1 cellular context compared by ENCODE assay signal in the genomic region with DNA sequence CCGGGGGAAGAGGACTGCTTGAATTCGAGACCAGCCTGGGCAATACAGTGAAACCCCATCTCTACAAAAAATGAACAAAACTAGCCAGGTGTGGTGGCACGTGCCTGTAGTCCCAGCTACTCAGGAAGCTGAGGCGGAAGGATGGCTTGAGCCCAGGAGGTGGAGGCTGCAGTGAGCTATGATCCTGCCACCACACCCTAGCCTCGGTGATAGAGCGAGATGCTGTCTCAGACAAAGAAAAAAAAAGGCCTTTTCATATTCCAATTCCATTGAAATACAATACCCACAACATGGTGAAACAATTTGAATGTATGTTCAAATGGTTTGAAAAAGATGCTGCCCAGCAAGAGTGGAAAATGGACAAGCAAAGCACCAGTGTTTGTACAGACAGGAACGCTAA.
TF ChIP-seq lines count a peak whose summit lies in the region.

No MANE protein-coding gene starts in this region.

TF ChIP-seq in WTC11, 78 proteins besides CTCF, POLR2A, EP300 and RAD21 (continued from another document):
- TF ChIP-seq, protein P1, sequence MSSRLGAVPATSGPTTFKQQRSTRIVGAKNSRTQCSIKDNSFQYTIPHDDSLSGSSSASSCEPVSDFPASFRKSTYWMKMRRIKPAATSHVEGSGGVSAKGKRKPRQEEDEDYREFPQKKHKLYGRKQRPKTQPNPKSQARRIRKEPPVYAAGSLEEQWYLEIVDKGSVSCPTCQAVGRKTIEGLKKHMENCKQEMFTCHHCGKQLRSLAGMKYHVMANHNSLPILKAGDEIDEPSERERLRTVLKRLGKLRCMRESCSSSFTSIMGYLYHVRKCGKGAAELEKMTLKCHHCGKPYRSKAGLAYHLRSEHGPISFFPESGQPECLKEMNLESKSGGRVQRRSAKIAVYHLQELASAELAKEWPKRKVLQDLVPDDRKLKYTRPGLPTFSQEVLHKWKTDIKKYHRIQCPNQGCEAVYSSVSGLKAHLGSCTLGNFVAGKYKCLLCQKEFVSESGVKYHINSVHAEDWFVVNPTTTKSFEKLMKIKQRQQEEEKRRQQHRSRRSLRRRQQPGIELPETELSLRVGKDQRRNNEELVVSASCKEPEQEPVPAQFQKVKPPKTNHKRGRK (CRISPR knock-in tag; IDR thresholded peaks at IDR 0.05; ENCODE audit: borderline replicate concordance), result no peak
- TF ChIP-seq SP1 (CRISPR knock-in tag; conservative IDR thresholded peaks at IDR 0.05) (no peak), USF1 (CRISPR knock-in tag; IDR thresholded peaks at IDR 0.05) (no peak), PRRX2 (CRISPR knock-in tag; IDR thresholded peaks at IDR 0.05) (no peak), ETV6 (CRISPR knock-in tag; IDR thresholded peaks at IDR 0.05) (no peak)
- TF ChIP-seq, protein P2, sequence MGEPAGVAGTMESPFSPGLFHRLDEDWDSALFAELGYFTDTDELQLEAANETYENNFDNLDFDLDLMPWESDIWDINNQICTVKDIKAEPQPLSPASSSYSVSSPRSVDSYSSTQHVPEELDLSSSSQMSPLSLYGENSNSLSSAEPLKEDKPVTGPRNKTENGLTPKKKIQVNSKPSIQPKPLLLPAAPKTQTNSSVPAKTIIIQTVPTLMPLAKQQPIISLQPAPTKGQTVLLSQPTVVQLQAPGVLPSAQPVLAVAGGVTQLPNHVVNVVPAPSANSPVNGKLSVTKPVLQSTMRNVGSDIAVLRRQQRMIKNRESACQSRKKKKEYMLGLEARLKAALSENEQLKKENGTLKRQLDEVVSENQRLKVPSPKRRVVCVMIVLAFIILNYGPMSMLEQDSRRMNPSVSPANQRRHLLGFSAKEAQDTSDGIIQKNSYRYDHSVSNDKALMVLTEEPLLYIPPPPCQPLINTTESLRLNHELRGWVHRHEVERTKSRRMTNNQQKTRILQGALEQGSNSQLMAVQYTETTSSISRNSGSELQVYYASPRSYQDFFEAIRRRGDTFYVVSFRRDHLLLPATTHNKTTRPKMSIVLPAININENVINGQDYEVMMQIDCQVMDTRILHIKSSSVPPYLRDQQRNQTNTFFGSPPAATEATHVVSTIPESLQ (CRISPR knock-in tag; IDR thresholded peaks at IDR 0.05), result no peak
